Comparison of ENCODE assay signal across 1 cellular context in the genomic region with DNA sequence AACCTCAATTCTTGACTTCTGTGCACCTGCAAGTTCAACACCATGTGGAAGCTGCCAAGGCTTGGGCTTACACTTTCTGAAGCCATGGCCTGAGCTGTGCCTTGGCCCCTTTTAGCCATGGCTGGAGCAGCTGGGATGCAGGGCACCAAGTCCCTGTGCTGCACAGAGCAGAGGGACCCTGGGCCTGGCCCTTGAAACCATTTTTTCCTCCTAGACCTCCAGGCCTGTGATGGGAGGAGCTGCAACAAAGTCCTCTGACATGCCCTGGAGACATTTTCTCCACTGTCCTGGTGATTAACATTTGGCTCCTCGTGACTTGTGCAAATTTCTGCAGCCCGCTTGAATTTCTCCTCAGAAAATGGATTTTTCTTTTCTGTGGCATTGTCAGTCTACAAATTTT.
TF ChIP-seq lines count a peak whose summit lies in the region.

No MANE protein-coding gene starts in this region.

TF ChIP-seq in K562, 482 proteins besides CTCF, POLR2A, EP300 and RAD21 (continued from another document):
- TF ChIP-seq, protein P1, sequence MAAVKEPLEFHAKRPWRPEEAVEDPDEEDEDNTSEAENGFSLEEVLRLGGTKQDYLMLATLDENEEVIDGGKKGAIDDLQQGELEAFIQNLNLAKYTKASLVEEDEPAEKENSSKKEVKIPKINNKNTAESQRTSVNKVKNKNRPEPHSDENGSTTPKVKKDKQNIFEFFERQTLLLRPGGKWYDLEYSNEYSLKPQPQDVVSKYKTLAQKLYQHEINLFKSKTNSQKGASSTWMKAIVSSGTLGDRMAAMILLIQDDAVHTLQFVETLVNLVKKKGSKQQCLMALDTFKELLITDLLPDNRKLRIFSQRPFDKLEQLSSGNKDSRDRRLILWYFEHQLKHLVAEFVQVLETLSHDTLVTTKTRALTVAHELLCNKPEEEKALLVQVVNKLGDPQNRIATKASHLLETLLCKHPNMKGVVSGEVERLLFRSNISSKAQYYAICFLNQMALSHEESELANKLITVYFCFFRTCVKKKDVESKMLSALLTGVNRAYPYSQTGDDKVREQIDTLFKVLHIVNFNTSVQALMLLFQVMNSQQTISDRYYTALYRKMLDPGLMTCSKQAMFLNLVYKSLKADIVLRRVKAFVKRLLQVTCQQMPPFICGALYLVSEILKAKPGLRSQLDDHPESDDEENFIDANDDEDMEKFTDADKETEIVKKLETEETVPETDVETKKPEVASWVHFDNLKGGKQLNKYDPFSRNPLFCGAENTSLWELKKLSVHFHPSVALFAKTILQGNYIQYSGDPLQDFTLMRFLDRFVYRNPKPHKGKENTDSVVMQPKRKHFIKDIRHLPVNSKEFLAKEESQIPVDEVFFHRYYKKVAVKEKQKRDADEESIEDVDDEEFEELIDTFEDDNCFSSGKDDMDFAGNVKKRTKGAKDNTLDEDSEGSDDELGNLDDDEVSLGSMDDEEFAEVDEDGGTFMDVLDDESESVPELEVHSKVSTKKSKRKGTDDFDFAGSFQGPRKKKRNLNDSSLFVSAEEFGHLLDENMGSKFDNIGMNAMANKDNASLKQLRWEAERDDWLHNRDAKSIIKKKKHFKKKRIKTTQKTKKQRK (IDR thresholded peaks at IDR 0.05; ENCODE audit: borderline replicate concordance, low read depth, low read length), result 0 out of 2 replicates have a peak, but pooled peaks have one; percentile 27
